Comparison of ENCODE assay signal across 18 cellular contexts in genomic region chr1:48462716-48463285, GRCh38.
A peak's percentile ranks its signal among the peaks of the same experiment; 100 is the strongest.
DNase-seq lines count a peak whose midpoint lies in the region; ATAC-seq and TF ChIP-seq lines count a peak whose summit lies in the region.
"Had no signal": no experiment of that assay in that cellular context is flagged by ENCODE, and none has a peak within 500 bp of the region (broad histone marks: within the 10 kb centered on the region; RNA-seq: fewer than 3 reads in every experiment).

No MANE protein-coding gene starts in this region.

- DNase-seq in NCI-H2196 (lab: John Stamatoyannopoulos, UW; ENCODE audit: unreplicated experiment) (peak; percentile 15), NCI-H2196 treated with DMSO at 0.1 percent for 48 hours (lab: John Stamatoyannopoulos, UW; ENCODE audit: unreplicated experiment) (no peak), NCI-H524 treated with DMSO at 0.1 percent for 48 hours (lab: John Stamatoyannopoulos, UW) (peak; percentile 11), fibroblast of mammary gland (ENCODE audit: low read depth) (peak; percentile 1), NAMALWA (ENCODE audit: low spot score) (no peak), EL (no peak)
- no peak for DNase-seq in NK-92 treated with Interleukin-12 subunit alpha and Interleukin-12 subunit beta, amount 100 ng/mL, for 24 hours (lab: John Stamatoyannopoulos, UW)
- DNase-seq: 8988T, KG1, MV-4-11, NCI-H1417, NCI-H187, NCI-H2227 treated with DMSO at 0.1 percent for 48 hours, NCI-H526, SW 1271 had no signal

- H3K4me3 ChIP-seq in fibroblast of mammary gland (ENCODE audit: control insufficient read depth, low read depth, low read length): no peak overlapping the region

- ATAC-seq in GM21737 (IDR thresholded peaks at IDR 0.05; ENCODE audit: unreplicated experiment): no peak
- ATAC-seq: HepG2, Right ventricle myocardium inferior had no signal

- TF ChIP-seq CTCF in fibroblast of mammary gland (conservative IDR thresholded peaks at IDR 0.05; ENCODE audit: control insufficient read depth, insufficient read depth, low read depth, low read length): no peak

Comparison
In these comparisons a context has a peak if more than half of its experiments do, and no peak if none do; other contexts are left out.
1. DNase-seq: peak in NCI-H2196 (single experiment), NCI-H524 treated with DMSO at 0.1 percent for 48 hours (single experiment) and fibroblast of mammary gland (single experiment); none in NCI-H2196 treated with DMSO at 0.1 percent for 48 hours (single experiment), NAMALWA (single experiment), NK-92 treated with Interleukin-12 subunit alpha and Interleukin-12 subunit beta, amount 100 ng/mL, for 24 hours (single experiment) and EL (single experiment).